Comparison of ENCODE assay signal across 25 cellular contexts in genomic region chr4:68724922-68725321, GRCh38. TPM values are rescaled to one million over a fixed set of nuclear protein-coding genes. Genes with fewer than 3 reads are reported as not detected.
"Had no signal": no experiment of that assay in that cellular context is flagged by ENCODE, and none has a peak within 500 bp of the region (broad histone marks: within the 10 kb centered on the region; RNA-seq: fewer than 3 reads in every experiment).

No MANE protein-coding gene starts in this region.

- H3K9me3 Mint-ChIP-seq: activated CD4-positive, alpha-beta memory T cell treated with anti-CD3 and anti-CD28 coated beads for 36 hours; activated T-helper 17 cell treated with anti-CD3 and anti-CD28 coated beads, Interleukin-2, amount 50 U/mL, for 72 hours; brain had no signal

- H3K4me3 Mint-ChIP-seq: activated CD4-positive, alpha-beta memory T cell treated with anti-CD3 and anti-CD28 coated beads for 36 hours; activated CD4-positive, alpha-beta T cell treated with anti-CD3 and anti-CD28 coated beads, Interleukin-2, amount 10 ng/mL, durations not matched to agents 7 days and 5 days; activated naive CD4-positive, alpha-beta T cell treated with anti-CD3 and anti-CD28 coated beads for 36 hours; activated naive CD8-positive, alpha-beta T cell; activated T-cell treated with anti-CD3 and anti-CD28 coated beads, Interleukin-2, amount 50 U/mL, for 4 hours; activated T-helper 17 cell treated with anti-CD3 and anti-CD28 coated beads, Interleukin-2, amount 50 U/mL, for 72 hours; brain; T-cell had no signal

- H3K27ac ChIP-seq: SK-N-MC had no signal

- H3K27me3 Mint-ChIP-seq: activated CD4-positive, alpha-beta memory T cell treated with anti-CD3 and anti-CD28 coated beads for 36 hours; activated CD4-positive, alpha-beta T cell treated with anti-CD3 and anti-CD28 coated beads, Interleukin-2, amount 10 ng/mL, durations not matched to agents 7 days and 5 days; brain had no signal

- H3K4me3 ChIP-seq: MG63, SK-N-MC had no signal

- H3K4me1 Mint-ChIP-seq: activated CD4-positive, alpha-beta T cell treated with anti-CD3 and anti-CD28 coated beads, Interleukin-2, amount 10 ng/mL, durations not matched to agents 7 days and 5 days; activated T-helper 17 cell treated with anti-CD3 and anti-CD28 coated beads, Interleukin-2, amount 50 U/mL, for 72 hours; brain; T-cell had no signal

- H3K27me3 ChIP-seq: MG63 had no signal

- H3K27ac Mint-ChIP-seq: activated CD4-positive, alpha-beta memory T cell treated with anti-CD3 and anti-CD28 coated beads for 36 hours; activated CD4-positive, alpha-beta T cell treated with anti-CD3 and anti-CD28 coated beads, Interleukin-2, amount 10 ng/mL, durations not matched to agents 7 days and 5 days; activated naive CD4-positive, alpha-beta T cell treated with anti-CD3 and anti-CD28 coated beads for 36 hours; activated naive CD8-positive, alpha-beta T cell; activated T-helper 17 cell treated with anti-CD3 and anti-CD28 coated beads, Interleukin-2, amount 50 U/mL, for 72 hours; brain; T-cell had no signal

- H3K9me3 ChIP-seq: MG63 had no signal

- H3K36me3 ChIP-seq: MG63 had no signal

- ATAC-seq: activated T-cell treated with anti-CD3 and anti-CD28 coated beads, Interleukin-2, amount 50 U/mL, for 4 hours; activated T-helper 17 cell treated with anti-CD3 and anti-CD28 coated beads, Interleukin-2, amount 50 U/mL, for 72 hours; Right ventricle myocardium inferior; T-cell had no signal

- DNase-seq: activated CD4-positive, alpha-beta memory T cell treated with anti-CD3 and anti-CD28 coated beads for 36 hours; activated CD4-positive, alpha-beta T cell treated with anti-CD3 and anti-CD28 coated beads, Interleukin-2, amount 10 ng/mL, durations not matched to agents 7 days and 5 days; activated CD4-positive, CD25-positive, alpha-beta regulatory T cell; activated CD8-positive, alpha-beta memory T cell treated with anti-CD3 and anti-CD28 coated beads for 24 hours; activated gamma-delta T cell; activated naive CD4-positive, alpha-beta T cell treated with anti-CD3 and anti-CD28 coated beads for 36 hours; activated T-cell treated with anti-CD3 and anti-CD28 coated beads, Interleukin-2, amount 50 U/mL, for 4 hours; amygdala; MG63; MV-4-11; NCI-H1092 treated with DMSO at 0.1 percent for 48 hours; NCI-H1436; NCI-H187; NCI-H2081; T-cell; T-helper 2 cell; T1000 had no signal

RNA-seq across cellular contexts. Expression of gene UGT2B15, which starts 54.5 kb away (rescaled TPM):
- total RNA-seq: activated CD4-positive, alpha-beta memory T cell treated with anti-CD3 and anti-CD28 coated beads for 36 hours; activated CD4-positive, alpha-beta T cell treated with anti-CD3 and anti-CD28 coated beads, Interleukin-2, amount 10 ng/mL, durations not matched to agents 7 days and 5 days; activated naive CD4-positive, alpha-beta T cell treated with anti-CD3 and anti-CD28 coated beads for 36 hours; activated T-helper 17 cell treated with anti-CD3 and anti-CD28 coated beads, Interleukin-2, amount 50 U/mL, for 72 hours; astrocyte; PC-3; Right ventricle myocardium inferior; RPMI7951 had no signal
